ENCODE assay signal across 16 cellular contexts in the genomic region with DNA sequence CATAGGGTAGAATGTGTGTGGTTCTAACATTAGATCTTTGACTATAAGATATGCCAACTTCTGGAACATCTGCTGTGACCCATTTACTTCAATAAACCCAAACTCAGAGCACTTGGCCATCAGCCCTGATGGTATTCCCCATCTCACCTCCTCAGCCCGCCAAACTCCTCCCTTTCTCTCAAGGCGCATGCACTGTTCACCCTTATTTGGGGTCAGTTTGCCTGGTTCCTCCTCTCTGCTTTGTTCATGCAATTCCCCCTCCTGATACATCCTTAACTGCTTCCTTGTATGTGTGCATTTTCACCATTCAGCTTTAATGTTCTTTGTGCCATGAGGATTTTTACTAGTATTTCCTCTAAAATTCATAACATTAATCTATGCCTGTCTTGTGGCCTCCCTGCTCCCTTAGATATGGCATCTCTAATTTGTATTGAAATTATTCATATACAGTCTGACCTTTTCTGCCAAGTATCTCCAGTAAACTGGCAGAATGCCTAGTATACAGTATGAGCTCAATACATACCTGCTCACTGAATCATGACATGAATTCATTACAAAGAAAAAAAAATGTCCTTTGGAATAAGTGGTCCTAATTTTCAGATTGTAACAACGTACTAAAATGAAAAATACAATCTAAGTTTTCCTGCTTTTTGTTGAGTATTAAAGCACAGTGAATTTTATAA.
DNase-seq lines count a peak whose midpoint lies in the region; ATAC-seq, FAIRE-seq and TF ChIP-seq lines count a peak whose summit lies in the region.
"Had no signal": no experiment of that assay in that cellular context is flagged by ENCODE, and none has a peak within 500 bp of the region (broad histone marks: within the 10 kb centered on the region; RNA-seq: fewer than 3 reads in every experiment).

No MANE protein-coding gene starts in this region.

- H4K5ac ChIP-seq in IMR-90 (ENCODE audit: low read depth, low read length), result peak overlapping the region; percentile 66

- H3K4me1 Mint-ChIP-seq in astrocyte (ENCODE audit: low read depth, unreplicated experiment), result peaks cover 20% of the 10 kb centered on the region
- H3K4me1 Mint-ChIP-seq: activated naive CD4-positive, alpha-beta T cell treated with anti-CD3 and anti-CD28 coated beads, Interleukin-2, amount 50 U/mL, for 24 hours; T-cell had no signal

- peak overlapping the region; percentile 82 for H3K4ac ChIP-seq in IMR-90 (ENCODE audit: low read depth, low read length)

- H3K9ac ChIP-seq in IMR-90 (ENCODE audit: low read depth, low read length), result no peak overlapping the region; the same call in 1 of the 2 replicates
- H3K9ac ChIP-seq in astrocyte (ENCODE audit: low read length), result no peak overlapping the region
- H3K9ac ChIP-seq in keratinocyte (ENCODE audit: control insufficient read depth, extremely low read depth, insufficient read depth, low read length), result no peak overlapping the region

- H3K56ac ChIP-seq in IMR-90 (ENCODE audit: extremely low read depth, insufficient read depth, low read length), result peak overlapping the region; percentile 13; the same call in 1 of the 2 replicates

- TF ChIP-seq CTCF in AG09319 (IDR thresholded peaks at IDR 0.05; ENCODE audit: low read depth, low read length), result no peak
- no peak for TF ChIP-seq CTCF in IMR-90 (conservative IDR thresholded peaks at IDR 0.05; ENCODE audit: low read depth, low read length)
- TF ChIP-seq CTCF in astrocyte (IDR thresholded peaks at IDR 0.05; ENCODE audit: insufficient read depth, low read depth, low read length), result no peak
- no peak for TF ChIP-seq CTCF in keratinocyte (optimal IDR thresholded peaks at IDR 0.05 in 1 of 3, IDR thresholded peaks at IDR 0.05 in 1 of 3, conservative IDR thresholded peaks at IDR 0.05 in 1 of 3; ENCODE audit: extremely low read depth in 1 of 3, insufficient read depth in 2 of 3, low read length in 3 of 3)

- H2BK20ac ChIP-seq in IMR-90 (ENCODE audit: low read depth, low read length), result peak overlapping the region; percentile 86

- H3K4me3 ChIP-seq in IMR-90 (ENCODE audit: insufficient read depth, low read depth, low read length) (no peak overlapping the region), astrocyte (ENCODE audit: insufficient read depth, low read depth, low read length) (no peak overlapping the region), keratinocyte (ENCODE audit: control insufficient read depth in 2 of 3, extremely low read depth in 1 of 3, insufficient read depth in 2 of 3, low read depth in 1 of 3, low read length in 3 of 3) (no peak overlapping the region)
- H3K4me3 ChIP-seq: transverse colon had no signal

- ATAC-seq in IMR-90 (ENCODE audit: low read depth), result peak; percentile 87
- ATAC-seq in HG03457 (IDR thresholded peaks at IDR 0.05; ENCODE audit: unreplicated experiment), result no peak
- ATAC-seq: activated CD8-positive, alpha-beta T cell treated with anti-CD3 and anti-CD28 coated beads for 36 hours; T-cell had no signal

- H3K18ac ChIP-seq in IMR-90 (ENCODE audit: low read depth, low read length), result peak overlapping the region; percentile 69

- peaks cover 3% of the 10 kb centered on the region; the same call in 1 of the 2 replicates for H3K9me1 ChIP-seq in IMR-90 (ENCODE audit: insufficient read depth, low read length)
- no peaks in the 10 kb centered on the region for H3K9me1 ChIP-seq in keratinocyte (ENCODE audit: control insufficient read depth, extremely low read depth, insufficient read depth, low read length)

- H2AFZ ChIP-seq in IMR-90 (replicated peaks; ENCODE audit: low read length, poor library complexity) (peak overlapping the region; percentile 38), astrocyte (ENCODE audit: low read depth, low read length) (no peak overlapping the region), keratinocyte (ENCODE audit: control insufficient read depth, low read length) (no peak overlapping the region)

- H3K79me1 ChIP-seq in IMR-90 (ENCODE audit: low read depth in 1 of 2, low read length in 2 of 2), result no peaks in the 10 kb centered on the region

- intact Hi-C loops in IMR-90 (cut with micrococcal nuclease), result loop anchor here (5.0 kb wide), 1 partner anchor 336 kb away; the partner anchor contains the start of gene IGFBP3

- TF ChIP-seq RAD21 in IMR-90 (IDR thresholded peaks at IDR 0.05; ENCODE audit: low read length), result no peak

- dilution Hi-C loops in IMR-90 (cut with HindIII; ENCODE audit: low sequenced_read_pairs, unreplicated experiment), result no loop called here
- dilution Hi-C loops in keratinocyte (cut with MboI; ENCODE audit: extremely low pct_ligation_motif_present, low sequenced_read_pairs), result no loop called here

- H4K8ac ChIP-seq in IMR-90 (ENCODE audit: low read depth in 2 of 2, low read length in 2 of 2), result peak overlapping the region; percentile 43 to 63; a peak in 3 of 4 replicates

- H3K4me1 ChIP-seq in IMR-90 (ENCODE audit: control insufficient read depth, insufficient read depth, low read length), result peaks cover 10% of the 10 kb centered on the region
- peaks cover 7% of the 10 kb centered on the region for H3K4me1 ChIP-seq in astrocyte (ENCODE audit: insufficient read depth, low read length)
- peaks cover 11% of the 10 kb centered on the region for H3K4me1 ChIP-seq in keratinocyte (ENCODE audit: control insufficient read depth, extremely low read depth, insufficient read depth, low read length)
- H3K4me1 ChIP-seq: transverse colon had no signal

- in situ Hi-C loops in IMR-90 (cut with MboI; ENCODE audit: low sequenced_read_pairs), result no loop called here

- H3K36me3 Mint-ChIP-seq in astrocyte (ENCODE audit: low read depth, unreplicated experiment), result no peaks in the 10 kb centered on the region
- H3K36me3 Mint-ChIP-seq: activated naive CD4-positive, alpha-beta T cell treated with anti-CD3 and anti-CD28 coated beads, Interleukin-2, amount 50 U/mL, for 24 hours; T-cell had no signal

- peak overlapping the region; percentile 85 for H3K27ac Mint-ChIP-seq in astrocyte (ENCODE audit: unreplicated experiment)
- H3K27ac Mint-ChIP-seq: activated CD8-positive, alpha-beta T cell treated with anti-CD3 and anti-CD28 coated beads for 36 hours; activated naive CD4-positive, alpha-beta T cell treated with anti-CD3 and anti-CD28 coated beads, Interleukin-2, amount 50 U/mL, for 24 hours; CD4-positive, alpha-beta T cell; T-cell had no signal

- H4K20me1 ChIP-seq in IMR-90 (ENCODE audit: insufficient read depth, low read length) (no peaks in the 10 kb centered on the region), astrocyte (ENCODE audit: insufficient read depth, low read length) (no peaks in the 10 kb centered on the region), keratinocyte (ENCODE audit: control insufficient read depth, extremely low read depth, insufficient read depth, low read length) (no peaks in the 10 kb centered on the region)

- H3K23ac ChIP-seq in IMR-90 (ENCODE audit: low read depth, low read length), result peak overlapping the region; percentile 50; the same call in 1 of the 2 replicates

- CTCF ChIA-PET in IMR-90 (lab: Yijun Ruan, JAX), result interaction anchor here (1.2 kb wide), 1 partner anchor 12 kb away, joined by 4 read pairs; no protein-coding TSS in a partner anchor

- peak overlapping the region; percentile 86 for H2BK5ac ChIP-seq in IMR-90 (ENCODE audit: low read depth, low read length, poor library complexity, severe bottlenecking)

- no TSS peak for BruUV-seq in IMR-90 (replicated peaks; lab: Mats Ljungman, UMichigan)

- no peaks in the 10 kb centered on the region for H3K36me3 ChIP-seq in IMR-90 (ENCODE audit: control insufficient read depth, insufficient read depth, low read length)
- no peaks in the 10 kb centered on the region for H3K36me3 ChIP-seq in astrocyte (ENCODE audit: insufficient read depth, low read length)
- H3K36me3 ChIP-seq in keratinocyte (ENCODE audit: control insufficient read depth in 2 of 2, extremely low read depth in 1 of 2, insufficient read depth in 2 of 2, low read length in 2 of 2), result no peaks in the 10 kb centered on the region
- H3K36me3 ChIP-seq: transverse colon had no signal

- H2BK15ac ChIP-seq in IMR-90 (ENCODE audit: low read depth, low read length), result peak overlapping the region; percentile 83; the same call in 2 of the 3 replicates

- peak overlapping the region; percentile 36 for H3K4me3 Mint-ChIP-seq in astrocyte (ENCODE audit: unreplicated experiment)
- H3K4me3 Mint-ChIP-seq: activated CD8-positive, alpha-beta T cell treated with anti-CD3 and anti-CD28 coated beads for 36 hours; activated naive CD4-positive, alpha-beta T cell treated with anti-CD3 and anti-CD28 coated beads, Interleukin-2, amount 50 U/mL, for 24 hours; CD4-positive, alpha-beta T cell; T-cell had no signal

- H2BK120ac ChIP-seq in IMR-90 (ENCODE audit: low read depth, low read length), result peak overlapping the region; percentile 91

- peak; percentile 97 for FAIRE-seq in astrocyte (lab: Jason Lieb, UNC)
- FAIRE-seq in keratinocyte (lab: Jason Lieb, UNC), result peak; percentile 81

- peak overlapping the region; percentile 57 for H2AK9ac ChIP-seq in IMR-90 (replicated peaks; ENCODE audit: low read depth, low read length, poor library complexity)

- H3K4me2 ChIP-seq in IMR-90 (ENCODE audit: low read depth, low read length) (peak overlapping the region; percentile 4; the same call in 1 of the 2 replicates), astrocyte (ENCODE audit: low read length) (peak overlapping the region; percentile 46), keratinocyte (ENCODE audit: control insufficient read depth, extremely low read depth, insufficient read depth, low read depth, low read length) (no peak overlapping the region)

- H3K9me3 ChIP-seq in IMR-90 (ENCODE audit: control insufficient read depth, insufficient read depth, low read length) (peaks cover 6% of the 10 kb centered on the region), astrocyte (ENCODE audit: insufficient read depth, low read depth, low read length) (no peaks in the 10 kb centered on the region), keratinocyte (ENCODE audit: control insufficient read depth, low read depth, low read length) (peaks cover 3% of the 10 kb centered on the region)

- DNase-seq in AG09319 (ENCODE audit: extremely low read depth, low read depth), result peak; percentile 51
- peak; percentile 93 for DNase-seq in IMR-90
- peak; percentile 90 for DNase-seq in astrocyte (ENCODE audit: low read depth)
- peak; percentile 36 for DNase-seq in keratinocyte (ENCODE audit: low read depth, low spot score)
- DNase-seq in iPS-NIHi7 (ENCODE audit: extremely low spot score), result no peak
- no peak for DNase-seq in activated CD8-positive, alpha-beta memory T cell treated with anti-CD3 and anti-CD28 coated beads for 24 hours
- no peak for DNase-seq in NCI-H2196 treated with DMSO at 0.1 percent for 48 hours (lab: John Stamatoyannopoulos, UW; ENCODE audit: unreplicated experiment)
- DNase-seq: activated CD8-positive, alpha-beta T cell treated with anti-CD3 and anti-CD28 coated beads for 36 hours; CD4-positive, alpha-beta T cell; Karpas-422; NCI-H345; nucleus accumbens; T-cell; transverse colon had no signal

- no peaks in the 10 kb centered on the region for H3K27me3 ChIP-seq in IMR-90 (ENCODE audit: control insufficient read depth, insufficient read depth, low read length)
- no peaks in the 10 kb centered on the region for H3K27me3 ChIP-seq in astrocyte (ENCODE audit: insufficient read depth, low read length)
- H3K27me3 ChIP-seq in keratinocyte (ENCODE audit: control insufficient read depth, extremely low read depth, insufficient read depth, low read length), result no peaks in the 10 kb centered on the region
- H3K27me3 ChIP-seq: transverse colon had no signal

- peak overlapping the region; percentile 64; the same call in 1 of the 2 replicates for H3K14ac ChIP-seq in IMR-90 (replicated peaks; ENCODE audit: low read depth, low read length)

- no peaks in the 10 kb centered on the region for H3K79me2 ChIP-seq in astrocyte (ENCODE audit: insufficient read depth, low read length)
- no peaks in the 10 kb centered on the region for H3K79me2 ChIP-seq in keratinocyte (ENCODE audit: control insufficient read depth, insufficient read depth, low read length)

- peaks cover 20% of the 10 kb centered on the region for H3K9me3 Mint-ChIP-seq in astrocyte (ENCODE audit: unreplicated experiment)
- H3K9me3 Mint-ChIP-seq: activated naive CD4-positive, alpha-beta T cell treated with anti-CD3 and anti-CD28 coated beads, Interleukin-2, amount 50 U/mL, for 24 hours had no signal

- no peaks in the 10 kb centered on the region for H3K27me3 Mint-ChIP-seq in astrocyte (ENCODE audit: low read depth, unreplicated experiment)
- H3K27me3 Mint-ChIP-seq: activated CD8-positive, alpha-beta T cell treated with anti-CD3 and anti-CD28 coated beads for 36 hours; CD4-positive, alpha-beta T cell; T-cell had no signal

- 75% methylated on average over 2 of the region's 3 CpGs; no CpG with 5 or more reads in 1 of the 2 experiments for WGBS in IMR-90 (ENCODE audit: extremely low coverage in 2 of 2, insufficient read length in 1 of 2), 2 experiments

- no peak for TF ChIP-seq POLR2A in IMR-90 (IDR thresholded peaks at IDR 0.05; ENCODE audit: low read depth, low read length)

- peak overlapping the region; percentile 60 for H3K27ac ChIP-seq in IMR-90 (ENCODE audit: insufficient read depth, low read length)
- peak overlapping the region; percentile 49 for H3K27ac ChIP-seq in astrocyte (ENCODE audit: low read depth, low read length)
- peak overlapping the region; percentile 46 for H3K27ac ChIP-seq in keratinocyte (ENCODE audit: control insufficient read depth, insufficient read depth, low read length)
- H3K27ac ChIP-seq: transverse colon had no signal

- H2AK5ac ChIP-seq in IMR-90 (ENCODE audit: low read depth, low read length), result peak overlapping the region; percentile 80

- H4K91ac ChIP-seq in IMR-90 (ENCODE audit: insufficient read depth, low read depth, low read length), result peak overlapping the region; percentile 74

- POLR2A ChIA-PET in IMR-90 (lab: Charles Lee; ENCODE audit: unreplicated experiment), result no interaction called here

Comparison
In these comparisons a context has a peak if more than half of its experiments do, and no peak if none do; other contexts are left out.
1. DNase-seq: peak in AG09319 (single experiment), IMR-90 (single experiment), astrocyte (single experiment) and keratinocyte (single experiment); none in iPS-NIHi7 (single experiment), activated CD8-positive, alpha-beta memory T cell treated with anti-CD3 and anti-CD28 coated beads for 24 hours (single experiment) and NCI-H2196 treated with DMSO at 0.1 percent for 48 hours (single experiment).
2. Peak in every context shown above with its lines, with median percentiles within 50 percentile points of each other: H3K27ac ChIP-seq.